ENCODE assay signal across 8 cellular contexts in the genomic region with DNA sequence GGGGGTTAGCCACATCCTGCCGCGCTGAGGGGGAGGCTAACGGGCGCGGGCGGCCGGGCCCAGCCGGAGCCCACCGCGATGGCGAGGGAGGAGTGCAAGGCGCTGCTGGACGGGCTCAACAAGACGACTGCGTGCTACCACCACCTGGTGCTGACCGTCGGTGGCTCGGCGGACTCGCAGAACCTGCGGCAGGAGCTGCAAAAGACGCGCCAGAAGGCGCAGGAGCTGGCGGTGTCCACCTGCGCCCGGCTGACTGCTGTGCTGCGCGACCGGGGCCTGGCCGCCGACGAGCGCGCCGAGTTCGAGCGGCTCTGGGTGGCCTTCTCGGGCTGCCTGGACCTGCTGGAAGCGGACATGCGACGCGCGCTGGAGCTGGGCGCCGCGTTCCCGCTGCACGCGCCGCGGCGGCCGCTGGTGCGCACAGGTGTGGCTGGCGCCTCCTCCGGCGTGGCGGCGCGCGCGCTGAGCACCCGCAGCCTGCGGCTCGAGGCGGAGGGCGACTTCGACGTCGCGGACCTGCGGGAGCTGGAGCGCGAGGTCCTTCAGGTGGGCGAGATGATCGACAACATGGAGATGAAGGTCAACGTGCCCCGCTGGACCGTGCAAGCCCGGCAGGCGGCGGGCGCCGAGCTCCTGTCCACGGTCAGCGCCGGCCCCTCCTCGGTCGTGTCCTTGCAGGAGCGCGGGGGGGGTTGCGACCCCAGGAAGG. TPM values are rescaled to one million over a fixed set of nuclear protein-coding genes. Genes with fewer than 3 reads are reported as not detected.
DNase-seq lines count a peak whose midpoint lies in the region; ATAC-seq, FAIRE-seq and TF ChIP-seq lines count a peak whose summit lies in the region.

No MANE protein-coding gene starts in this region.

- no peaks in the 10 kb centered on the region for H3K36me3 ChIP-seq in CD8-positive, alpha-beta T cell (ENCODE audit: insufficient read depth, low read length)
- no peaks in the 10 kb centered on the region for H3K36me3 ChIP-seq in iPS-18a (ENCODE audit: control insufficient read depth, low read depth, low read length)

- peaks cover 6% of the 10 kb centered on the region for H3K27me3 ChIP-seq in CD8-positive, alpha-beta T cell (ENCODE audit: insufficient read depth, low read length)
- peaks cover 52% of the 10 kb centered on the region for H3K27me3 ChIP-seq in iPS-18a (ENCODE audit: control insufficient read depth, insufficient read depth, low read length)

- intact Hi-C loops in CD8-positive, alpha-beta T cell (cut with DNase I, micrococcal nuclease): loop anchor here (5.0 to 10.0 kb wide), 6 partner anchors 79 to 701 kb away; a partner anchor contains a TSS
- intact Hi-C loops in activated naive CD4-positive, alpha-beta T cell treated with anti-CD3 and anti-CD28 coated beads for 36 hours (cut with micrococcal nuclease): loop anchor here (5.0 kb wide), 3 partner anchors 79 to 501 kb away; a partner anchor contains a TSS

- H3K4me3 ChIP-seq in CD8-positive, alpha-beta T cell (ENCODE audit: low read depth, low read length): peak overlapping the region; percentile 99
- H3K4me3 ChIP-seq in Jurkat, Clone E6-1 (ENCODE audit: low read length): peak overlapping the region; percentile 70
- peak overlapping the region; percentile 79 for H3K4me3 ChIP-seq in iPS-18a (ENCODE audit: low read length)

- H3K4me3 Mint-ChIP-seq in CD8-positive, alpha-beta T cell: peak overlapping the region; percentile 93
- H3K4me3 Mint-ChIP-seq in activated naive CD4-positive, alpha-beta T cell treated with anti-CD3 and anti-CD28 coated beads for 36 hours: peak overlapping the region; percentile 80

- no peak for TF ChIP-seq POLR2A in GM12891 (IDR thresholded peaks at IDR 0.05; ENCODE audit: low read depth, low read length)

- H3K27me3 Mint-ChIP-seq in CD8-positive, alpha-beta T cell (ENCODE audit: low read depth): peaks cover 11% of the 10 kb centered on the region
- H3K27me3 Mint-ChIP-seq in activated naive CD4-positive, alpha-beta T cell treated with anti-CD3 and anti-CD28 coated beads for 36 hours (ENCODE audit: low read depth): peaks cover 14% of the 10 kb centered on the region

- no peak for ATAC-seq in CD8-positive, alpha-beta T cell

- H3K9me3 Mint-ChIP-seq in CD8-positive, alpha-beta T cell: no peaks in the 10 kb centered on the region
- no peaks in the 10 kb centered on the region for H3K9me3 Mint-ChIP-seq in activated naive CD4-positive, alpha-beta T cell treated with anti-CD3 and anti-CD28 coated beads for 36 hours

- POLR2A ChIA-PET in CD8-positive, alpha-beta T cell (lab: Charles Lee): interaction anchor here (0.9 to 3.9 kb wide), 2 partner anchors 15 to 24 kb away, joined by 3 to 25 read pairs; a partner anchor contains a TSS

- peaks cover 37% of the 10 kb centered on the region for H3K4me1 Mint-ChIP-seq in CD8-positive, alpha-beta T cell (ENCODE audit: low read depth)
- peaks cover 20% of the 10 kb centered on the region for H3K4me1 Mint-ChIP-seq in activated naive CD4-positive, alpha-beta T cell treated with anti-CD3 and anti-CD28 coated beads for 36 hours (ENCODE audit: low read depth)

- DNase-seq in CD8-positive, alpha-beta T cell: peak in 2 of 7 experiments; percentile 24 to 25
- DNase-seq in Jurkat, Clone E6-1 (ENCODE audit: low read depth, low spot score): no peak
- no peak for DNase-seq in activated naive CD4-positive, alpha-beta T cell treated with anti-CD3 and anti-CD28 coated beads for 36 hours
- peak; percentile 28 for DNase-seq in stimulated activated CD4-positive, alpha-beta T cell treated with anti-CD3 and anti-CD28 coated beads, Interleukin-4, amount 100 ng/mL, for 1 hour
- DNase-seq in GM12891 (ENCODE audit: insufficient read length, low spot score): no peak
- DNase-seq in pons (ENCODE audit: low spot score): no peak
- DNase-seq in activated gamma-delta T cell (lab: John Stamatoyannopoulos, UW): no peak

- CTCF ChIA-PET in CD8-positive, alpha-beta T cell (lab: Charles Lee): interaction anchor here (0.6 to 1.5 kb wide), 7 partner anchors 15 to 300 kb away, joined by 3 to 5 read pairs (median 3); a partner anchor contains a TSS
- CTCF ChIA-PET in activated naive CD4-positive, alpha-beta T cell treated with anti-CD3 and anti-CD28 coated beads for 36 hours (lab: Charles Lee): interaction anchor here (0.6 to 1.2 kb wide), 2 partner anchors 15 to 32 kb away, joined by 3 to 4 read pairs; a partner anchor contains a TSS

- no peak for FAIRE-seq in GM12891 (lab: Jason Lieb, UNC)

- H3K4me1 ChIP-seq in CD8-positive, alpha-beta T cell (ENCODE audit: insufficient read depth, low read length): peaks cover 31% of the 10 kb centered on the region
- peaks cover 9% of the 10 kb centered on the region for H3K4me1 ChIP-seq in iPS-18a (ENCODE audit: control insufficient read depth, low read depth, low read length)

- peaks cover 6% of the 10 kb centered on the region for H3K36me3 Mint-ChIP-seq in CD8-positive, alpha-beta T cell
- no peaks in the 10 kb centered on the region for H3K36me3 Mint-ChIP-seq in activated naive CD4-positive, alpha-beta T cell treated with anti-CD3 and anti-CD28 coated beads for 36 hours (ENCODE audit: low read depth)

- TF ChIP-seq CTCF in CD8-positive, alpha-beta T cell (IDR thresholded peaks at IDR 0.05): no peak

- H3K27ac ChIP-seq in CD8-positive, alpha-beta T cell (ENCODE audit: low read depth, low read length): no peak overlapping the region
- H3K27ac ChIP-seq in iPS-18a (ENCODE audit: low read length): no peak overlapping the region

- no peaks in the 10 kb centered on the region for H3K9me3 ChIP-seq in CD8-positive, alpha-beta T cell (ENCODE audit: low read length)
- H3K9me3 ChIP-seq in iPS-18a (ENCODE audit: control insufficient read depth, low read depth, low read length): no peaks in the 10 kb centered on the region

- H3K9ac ChIP-seq in iPS-18a (ENCODE audit: low read length): no peak overlapping the region

- H3K27ac Mint-ChIP-seq in CD8-positive, alpha-beta T cell: no peak overlapping the region
- no peak overlapping the region for H3K27ac Mint-ChIP-seq in activated naive CD4-positive, alpha-beta T cell treated with anti-CD3 and anti-CD28 coated beads for 36 hours

TF ChIP-seq in GM12891, 5 proteins besides CTCF, POLR2A, EP300 and RAD21:
- TF ChIP-seq SPI1 (IDR thresholded peaks at IDR 0.05; ENCODE audit: low read depth, low read length): no peak
- no peak for TF ChIP-seq PAX5 (IDR thresholded peaks at IDR 0.05; ENCODE audit: insufficient read depth, low read length, severe bottlenecking)
- TF ChIP-seq TAF1 (IDR thresholded peaks at IDR 0.05; ENCODE audit: low read depth, low read length): no peak

RNA-seq across cellular contexts. Expression of a gene that starts 0.7 kb away (rescaled TPM):
- total RNA-seq in CD8-positive, alpha-beta T cell: under 1 TPM; 0.16 to 0.31 TPM
- polyA plus RNA-seq in Jurkat, Clone E6-1 (2012; ENCODE audit: insufficient read depth, insufficient read length): not detected
- under 1 TPM; 0.10 to 0.12 TPM for total RNA-seq in activated naive CD4-positive, alpha-beta T cell treated with anti-CD3 and anti-CD28 coated beads for 36 hours
- polyA plus RNA-seq in GM12891 (2012; ENCODE audit: low read depth, missing spikeins): 0.08 TPM

RNA-seq across cellular contexts. Expression of a gene that starts 1.4 kb away (rescaled TPM):
- total RNA-seq in CD8-positive, alpha-beta T cell: 10 to 100 TPM; 15.2 to 16.0 TPM
- 31.2 TPM for polyA plus RNA-seq in Jurkat, Clone E6-1 (2012; ENCODE audit: insufficient read depth, insufficient read length)
- 10 to 100 TPM; 28.8 to 29.7 TPM for total RNA-seq in activated naive CD4-positive, alpha-beta T cell treated with anti-CD3 and anti-CD28 coated beads for 36 hours
- polyA plus RNA-seq in GM12891 (2012; ENCODE audit: low read depth, missing spikeins): 13.1 TPM

RNA-seq across cellular contexts. Expression of a gene that starts 15.3 kb away (rescaled TPM):
- total RNA-seq in CD8-positive, alpha-beta T cell: 10 to 100 TPM; 15.3 to 18.0 TPM
- not detected for polyA plus RNA-seq in Jurkat, Clone E6-1 (2012; ENCODE audit: insufficient read depth, insufficient read length)
- 10 to 100 TPM; 11.9 to 13.6 TPM for total RNA-seq in activated naive CD4-positive, alpha-beta T cell treated with anti-CD3 and anti-CD28 coated beads for 36 hours
- 7.2 TPM for polyA plus RNA-seq in GM12891 (2012; ENCODE audit: low read depth, missing spikeins)

RNA-seq across cellular contexts. Expression of a gene that starts 43.2 kb away (rescaled TPM):
- under 1 TPM; 0.14 to 0.22 TPM for total RNA-seq in CD8-positive, alpha-beta T cell
- not detected for polyA plus RNA-seq in Jurkat, Clone E6-1 (2012; ENCODE audit: insufficient read depth, insufficient read length)
- total RNA-seq in activated naive CD4-positive, alpha-beta T cell treated with anti-CD3 and anti-CD28 coated beads for 36 hours: under 1 TPM; 0.21 to 0.25 TPM
- 4.7 TPM for polyA plus RNA-seq in GM12891 (2012; ENCODE audit: low read depth, missing spikeins)
